Comparison of ENCODE assay signal across 1 cellular context in genomic region chr6:138648127-138648526, GRCh38.
A peak's percentile ranks its signal among the peaks of the same experiment; 100 is the strongest.
TF ChIP-seq lines count a peak whose summit lies in the region.

No MANE protein-coding gene starts in this region.

TF ChIP-seq in GM12878, 131 proteins besides CTCF, POLR2A, EP300 and RAD21:
- TF ChIP-seq, protein P1, sequence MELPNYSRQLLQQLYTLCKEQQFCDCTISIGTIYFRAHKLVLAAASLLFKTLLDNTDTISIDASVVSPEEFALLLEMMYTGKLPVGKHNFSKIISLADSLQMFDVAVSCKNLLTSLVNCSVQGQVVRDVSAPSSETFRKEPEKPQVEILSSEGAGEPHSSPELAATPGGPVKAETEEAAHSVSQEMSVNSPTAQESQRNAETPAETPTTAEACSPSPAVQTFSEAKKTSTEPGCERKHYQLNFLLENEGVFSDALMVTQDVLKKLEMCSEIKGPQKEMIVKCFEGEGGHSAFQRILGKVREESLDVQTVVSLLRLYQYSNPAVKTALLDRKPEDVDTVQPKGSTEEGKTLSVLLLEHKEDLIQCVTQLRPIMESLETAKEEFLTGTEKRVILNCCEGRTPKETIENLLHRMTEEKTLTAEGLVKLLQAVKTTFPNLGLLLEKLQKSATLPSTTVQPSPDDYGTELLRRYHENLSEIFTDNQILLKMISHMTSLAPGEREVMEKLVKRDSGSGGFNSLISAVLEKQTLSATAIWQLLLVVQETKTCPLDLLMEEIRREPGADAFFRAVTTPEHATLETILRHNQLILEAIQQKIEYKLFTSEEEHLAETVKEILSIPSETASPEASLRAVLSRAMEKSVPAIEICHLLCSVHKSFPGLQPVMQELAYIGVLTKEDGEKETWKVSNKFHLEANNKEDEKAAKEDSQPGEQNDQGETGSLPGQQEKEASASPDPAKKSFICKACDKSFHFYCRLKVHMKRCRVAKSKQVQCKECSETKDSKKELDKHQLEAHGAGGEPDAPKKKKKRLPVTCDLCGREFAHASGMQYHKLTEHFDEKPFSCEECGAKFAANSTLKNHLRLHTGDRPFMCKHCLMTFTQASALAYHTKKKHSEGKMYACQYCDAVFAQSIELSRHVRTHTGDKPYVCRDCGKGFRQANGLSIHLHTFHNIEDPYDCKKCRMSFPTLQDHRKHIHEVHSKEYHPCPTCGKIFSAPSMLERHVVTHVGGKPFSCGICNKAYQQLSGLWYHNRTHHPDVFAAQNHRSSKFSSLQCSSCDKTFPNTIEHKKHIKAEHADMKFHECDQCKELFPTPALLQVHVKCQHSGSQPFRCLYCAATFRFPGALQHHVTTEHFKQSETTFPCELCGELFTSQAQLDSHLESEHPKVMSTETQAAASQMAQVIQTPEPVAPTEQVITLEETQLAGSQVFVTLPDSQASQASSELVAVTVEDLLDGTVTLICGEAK (IDR thresholded peaks at IDR 0.05; ENCODE audit: borderline replicate concordance): peak; percentile 56; the same call in 1 of the 2 replicates
- TF ChIP-seq SPI1 (IDR thresholded peaks at IDR 0.05; ENCODE audit: borderline replicate concordance, insufficient read depth, low read depth, low read length): no peak
